Comparison of ENCODE assay signal across 12 cellular contexts in genomic region chr2:109164739-109165221, GRCh38. TPM values are rescaled to one million over a fixed set of nuclear protein-coding genes. Genes with fewer than 3 reads are reported as not detected.
DNase-seq lines count a peak whose midpoint lies in the region; ATAC-seq and TF ChIP-seq lines count a peak whose summit lies in the region.
"Had no signal": no experiment of that assay in that cellular context is flagged by ENCODE, and none has a peak within 500 bp of the region (broad histone marks: within the 10 kb centered on the region; RNA-seq: fewer than 3 reads in every experiment).

No MANE protein-coding gene starts in this region.

- peaks cover 33% of the 10 kb centered on the region; the same call in 1 of the 2 replicates for H3K79me2 ChIP-seq in Loucy (ENCODE audit: insufficient read depth, low read length)

- peak overlapping the region; percentile 23 for H3K9ac ChIP-seq in Loucy (ENCODE audit: low read depth, low read length, poor library complexity, severe bottlenecking)
- no peak overlapping the region for H3K9ac ChIP-seq in mucosa of rectum (ENCODE audit: low read depth in 1 of 2, low read length in 2 of 2)

- H3K36me3 ChIP-seq in Loucy (ENCODE audit: insufficient read depth, low read length) (no peaks in the 10 kb centered on the region), body of pancreas (replicated peaks in 1 of 2; ENCODE audit: insufficient read depth in 1 of 2, low read depth in 2 of 2) (no peaks in the 10 kb centered on the region), mucosa of rectum (ENCODE audit: control insufficient read depth in 2 of 2, insufficient read depth in 2 of 2, low read length in 2 of 2) (no peaks in the 10 kb centered on the region)

- no peaks in the 10 kb centered on the region for H4K20me1 ChIP-seq in Loucy (ENCODE audit: insufficient read depth, low read length, poor library complexity, severe bottlenecking)

- 55 to 76% methylated on average over 3 of the region's 3 CpGs for WGBS in body of pancreas, 2 donors

- H3K9me3 ChIP-seq in Loucy (ENCODE audit: insufficient read depth, low read depth, low read length) (no peaks in the 10 kb centered on the region), body of pancreas (no peaks in the 10 kb centered on the region), mucosa of rectum (ENCODE audit: control insufficient read depth in 2 of 2, low read length in 2 of 2) (no peaks in the 10 kb centered on the region)

- H3K4me3 ChIP-seq in Loucy (ENCODE audit: low read length, poor library complexity, severe bottlenecking) (no peak overlapping the region), body of pancreas (no peak overlapping the region), mucosa of rectum (ENCODE audit: low read length in 2 of 2) (no peak overlapping the region)
- H3K4me3 ChIP-seq: GM12878, lung had no signal

- H3K27ac ChIP-seq in body of pancreas (peak overlapping the region in 2 of 4 donors; percentile 6 to 18), mucosa of rectum (ENCODE audit: low read depth in 2 of 2, low read length in 2 of 2) (peak overlapping the region; percentile 20 to 32)

- H3K9me2 ChIP-seq in Loucy (replicated peaks; ENCODE audit: low read depth, low read length) = no peaks in the 10 kb centered on the region

- DNase-seq in A172 (ENCODE audit: low spot score) (peak; percentile 79), body of pancreas (peak in 2 of 4 donors; percentile 22 to 51), NCI-H1930 (lab: John Stamatoyannopoulos, UW) (no peak), anterior cingulate cortex (lab: John Stamatoyannopoulos, UW) (no peak), NCI-H69 (lab: John Stamatoyannopoulos, UW) (no peak), NCI-H774 (lab: John Stamatoyannopoulos, UW) (no peak)
- DNase-seq: H7, NCI-H526 treated with DMSO at 0.1 percent for 48 hours had no signal

- H3K4me1 ChIP-seq in Loucy (ENCODE audit: insufficient read depth, low read length, poor library complexity, severe bottlenecking) (peaks cover 44% of the 10 kb centered on the region), body of pancreas (peaks cover 5% of the 10 kb centered on the region), mucosa of rectum (ENCODE audit: control insufficient read depth in 2 of 2, insufficient read depth in 2 of 2, low read length in 2 of 2) (no peaks in the 10 kb centered on the region)

- no peak for TF ChIP-seq CTCF in Loucy (conservative IDR thresholded peaks at IDR 0.05; ENCODE audit: low read length)
- TF ChIP-seq CTCF in body of pancreas (IDR thresholded peaks at IDR 0.05) = no peak

- H3K4me2 ChIP-seq in Loucy (ENCODE audit: low read depth, low read length, poor library complexity, severe bottlenecking) = peak overlapping the region; percentile 42

- TF ChIP-seq POLR2A in body of pancreas (IDR thresholded peaks at IDR 0.05) = no peak

- H3K27me3 ChIP-seq in Loucy (ENCODE audit: insufficient read depth, low read length, poor library complexity, severe bottlenecking) (no peaks in the 10 kb centered on the region), body of pancreas (no peaks in the 10 kb centered on the region), mucosa of rectum (ENCODE audit: control insufficient read depth in 2 of 2, insufficient read depth in 2 of 2, low read length in 2 of 2) (no peaks in the 10 kb centered on the region)

- no peak overlapping the region for H2AFZ ChIP-seq in Loucy (ENCODE audit: low read length)

- intact Hi-C loops in body of pancreas (cut with DNase I) = no loop called here

- H3F3A ChIP-seq in Loucy (ENCODE audit: low read depth) = no peaks in the 10 kb centered on the region

- peak; percentile 55 for ATAC-seq in body of pancreas
- ATAC-seq: GM12878 had no signal

RNA-seq across cellular contexts. Expression of gene SH3RF3, which starts 35.8 kb away (rescaled TPM):
- total RNA-seq in A172 (2014; rRNA removed; shearing (Covaris generic)) = 2.1 and 3.6 TPM in 2 replicates
- 1 to 10 TPM; 1.3 to 5.6 TPM for total RNA-seq in body of pancreas
